Comparison of ENCODE assay signal across 26 cellular contexts in genomic region chr11:87072787-87073186, GRCh38.
"Had no signal": no experiment of that assay in that cellular context is flagged by ENCODE, and none has a peak within 500 bp of the region (broad histone marks: within the 10 kb centered on the region; RNA-seq: fewer than 3 reads in every experiment).

No MANE protein-coding gene starts in this region.

- H3K4me1 Mint-ChIP-seq: endodermal cell had no signal

- H3K4me3 Mint-ChIP-seq: dendritic cell treated with granulocyte-macrophage colony-stimulating factor and Interleukin-4, amounts not matched to agents 40 ng/mL and 50 ng/mL, for 4 days; effector memory CD8-positive, alpha-beta T cell; endodermal cell had no signal

- H2AFZ ChIP-seq: hepatocyte had no signal

- H3K27me3 ChIP-seq: colonic mucosa, dorsolateral prefrontal cortex, esophagus muscularis mucosa, esophagus squamous epithelium, foreskin keratinocyte, gastrocnemius medialis, gastroesophageal sphincter, heart left ventricle, heart right ventricle, hepatocyte had no signal

- H3K4me3 ChIP-seq: colonic mucosa, coronary artery, dorsolateral prefrontal cortex, esophagus muscularis mucosa, esophagus squamous epithelium, gastrocnemius medialis, gastroesophageal sphincter, heart left ventricle, heart right ventricle, hepatocyte had no signal

- DNase-seq: colonic mucosa; cortex of kidney; dermis blood vessel endothelial cell; dorsolateral prefrontal cortex; effector CD4-positive, alpha-beta T cell; effector CD8-positive, alpha-beta T cell; effector memory CD4-positive, alpha-beta T cell; effector memory CD8-positive, alpha-beta T cell; endodermal cell; erythroblast; esophagus squamous epithelium; foreskin fibroblast; foreskin keratinocyte; foreskin melanocyte; gastrocnemius medialis; glutamatergic neuron; head of caudate nucleus; heart left ventricle; heart right ventricle had no signal

- H3K27ac ChIP-seq: colonic mucosa, coronary artery, dorsolateral prefrontal cortex, epithelial cell of prostate, esophagus muscularis mucosa, esophagus squamous epithelium, foreskin keratinocyte, gastrocnemius medialis, gastroesophageal sphincter, heart left ventricle, heart right ventricle, hepatocyte had no signal

- H3K9me3 Mint-ChIP-seq: dendritic cell treated with granulocyte-macrophage colony-stimulating factor and Interleukin-4, amounts not matched to agents 40 ng/mL and 50 ng/mL, for 4 days; effector memory CD8-positive, alpha-beta T cell; endodermal cell had no signal

- H3K27ac Mint-ChIP-seq: dendritic cell treated with granulocyte-macrophage colony-stimulating factor and Interleukin-4, amounts not matched to agents 40 ng/mL and 50 ng/mL, for 4 days; effector memory CD8-positive, alpha-beta T cell; endodermal cell had no signal

- H3K4me2 ChIP-seq: hepatocyte had no signal

- H3K36me3 ChIP-seq: colonic mucosa had no signal

- ATAC-seq: effector memory CD8-positive, alpha-beta T cell; esophagus mucosa; foreskin keratinocyte; gastrocnemius medialis; gastroesophageal sphincter; heart left ventricle; heart right ventricle had no signal

- H3K27me3 Mint-ChIP-seq: dendritic cell treated with granulocyte-macrophage colony-stimulating factor and Interleukin-4, amounts not matched to agents 40 ng/mL and 50 ng/mL, for 4 days; effector memory CD8-positive, alpha-beta T cell had no signal

- H3K9me3 ChIP-seq: colonic mucosa, esophagus squamous epithelium, gastrocnemius medialis had no signal

- H3K4me1 ChIP-seq: colonic mucosa, esophagus muscularis mucosa, esophagus squamous epithelium, foreskin keratinocyte, gastrocnemius medialis, gastroesophageal sphincter, heart left ventricle, heart right ventricle had no signal
